ENCODE assay signal across 8 cellular contexts in the genomic region with DNA sequence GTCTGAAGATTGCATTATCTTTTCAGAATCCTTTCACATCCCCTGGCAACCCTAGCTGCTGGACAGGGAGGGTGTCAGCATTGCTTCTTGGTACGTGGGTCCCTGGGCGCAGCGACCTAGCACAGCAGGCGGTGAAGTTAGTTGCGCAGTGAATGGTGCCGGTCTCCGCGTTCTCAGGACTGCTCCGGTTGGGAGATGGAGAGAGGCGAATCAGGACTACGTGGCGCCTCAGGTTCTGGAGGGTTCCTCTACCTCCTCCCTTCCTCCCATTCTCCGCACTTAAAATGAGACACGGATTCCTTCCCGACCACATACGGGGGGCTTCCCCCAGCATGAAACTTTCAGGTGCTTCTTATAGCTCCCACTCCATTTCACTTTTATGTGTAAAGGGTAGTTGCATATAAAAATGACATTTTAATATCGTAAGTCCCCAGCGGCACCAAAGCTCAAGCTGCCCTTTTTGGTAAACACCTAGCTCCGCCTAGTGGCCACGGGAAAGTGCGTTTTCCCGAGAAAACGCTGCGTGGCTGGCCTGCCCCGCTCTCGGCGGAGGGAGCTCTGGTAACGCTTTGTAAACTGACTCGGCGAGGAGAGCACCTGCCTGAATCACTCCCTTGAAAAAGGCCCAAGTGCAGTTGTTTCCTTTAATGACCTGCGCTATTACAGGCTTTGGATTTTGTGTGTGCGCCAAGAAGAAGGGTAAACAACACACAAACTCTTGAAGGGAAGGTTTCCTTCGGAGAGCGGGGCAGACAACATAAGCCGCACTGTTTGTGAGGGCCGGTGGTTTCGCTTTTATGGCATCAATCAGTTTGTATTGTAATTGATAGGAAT. TPM values are rescaled to one million over a fixed set of nuclear protein-coding genes. Genes with fewer than 3 reads are reported as not detected.
DNase-seq lines count a peak whose midpoint lies in the region; ATAC-seq and TF ChIP-seq lines count a peak whose summit lies in the region.

No MANE protein-coding gene starts in this region.

- H3K4me1 ChIP-seq in left ventricle myocardium inferior, result peaks cover 18% of the 10 kb centered on the region

- peak; percentile 46 for ATAC-seq in GM21737 (IDR thresholded peaks at IDR 0.05; ENCODE audit: unreplicated experiment)
- ATAC-seq in T-helper 17 cell, result peak; percentile 83

- TF ChIP-seq CTCF in left ventricle myocardium inferior (IDR thresholded peaks at IDR 0.05; ENCODE audit: borderline replicate concordance) (peak; percentile 88), progenitor cell of endocrine pancreas (IDR thresholded peaks at IDR 0.05; ENCODE audit: unreplicated experiment) (peak; percentile 92), type B pancreatic cell (conservative IDR thresholded peaks at IDR 0.05) (peak; percentile 95)

- no peaks in the 10 kb centered on the region for H3K36me3 Mint-ChIP-seq in T-helper 17 cell (ENCODE audit: low read depth)
- no peaks in the 10 kb centered on the region for H3K36me3 Mint-ChIP-seq in progenitor cell of endocrine pancreas (ENCODE audit: insufficient read depth)
- H3K36me3 Mint-ChIP-seq in type B pancreatic cell, result no peaks in the 10 kb centered on the region

- intact Hi-C loops in left ventricle myocardium inferior (cut with micrococcal nuclease), result no loop called here

- H3K27ac ChIP-seq in left ventricle myocardium inferior (replicated peaks), result peak overlapping the region; percentile 13

- peak overlapping the region; percentile 63 for H3K4me3 Mint-ChIP-seq in T-helper 17 cell
- H3K4me3 Mint-ChIP-seq in progenitor cell of endocrine pancreas (ENCODE audit: low read depth), result peak overlapping the region; percentile 58
- H3K4me3 Mint-ChIP-seq in type B pancreatic cell, result peak overlapping the region; percentile 85

- H3K9me3 Mint-ChIP-seq in progenitor cell of endocrine pancreas (ENCODE audit: low read depth) (no peaks in the 10 kb centered on the region), type B pancreatic cell (no peaks in the 10 kb centered on the region)

- H3K27me3 Mint-ChIP-seq in T-helper 17 cell (peaks cover 1% of the 10 kb centered on the region), progenitor cell of endocrine pancreas (peaks cover 34% of the 10 kb centered on the region), type B pancreatic cell (peaks cover 22% of the 10 kb centered on the region)

- in situ Hi-C loops in Caki2 (cut with HindIII; ENCODE audit: low pct_unique_long_range_greater_than_20kb, low sequenced_read_pairs), result no loop called here

- peak overlapping the region; percentile 64 for H3K4me3 ChIP-seq in left ventricle myocardium inferior

- no peaks in the 10 kb centered on the region for H3K36me3 ChIP-seq in left ventricle myocardium inferior

- no peaks in the 10 kb centered on the region for H3K27me3 ChIP-seq in left ventricle myocardium inferior (ENCODE audit: low read depth)

- peaks cover 11% of the 10 kb centered on the region for H3K4me1 Mint-ChIP-seq in T-helper 17 cell
- H3K4me1 Mint-ChIP-seq in progenitor cell of endocrine pancreas (ENCODE audit: low read depth), result peaks cover 12% of the 10 kb centered on the region
- H3K4me1 Mint-ChIP-seq in type B pancreatic cell (ENCODE audit: unreplicated experiment), result peaks cover 10% of the 10 kb centered on the region

- DNase-seq in Caki2 (ENCODE audit: low read depth) (peak; percentile 87), NCI-H1048 (lab: John Stamatoyannopoulos, UW) (peak; percentile 60), T-helper 17 cell (peak; percentile 34 to 64 (median 40)), amniotic epithelial cell (ENCODE audit: low read depth) (peak; percentile 72), left ventricle myocardium inferior (peak; percentile 80), progenitor cell of endocrine pancreas (ENCODE audit: low spot score, unreplicated experiment) (peak; percentile 64), type B pancreatic cell (ENCODE audit: extremely low spot score, unreplicated experiment) (peak; percentile 84)

- H3K9me3 ChIP-seq in T-helper 17 cell (ENCODE audit: control insufficient read depth, low read length, poor library complexity, severe bottlenecking) (no peaks in the 10 kb centered on the region), left ventricle myocardium inferior (replicated peaks) (no peaks in the 10 kb centered on the region)

- H3K27ac Mint-ChIP-seq in T-helper 17 cell, result peak overlapping the region; percentile 81
- H3K27ac Mint-ChIP-seq in progenitor cell of endocrine pancreas, result peak overlapping the region; percentile 73
- H3K27ac Mint-ChIP-seq in type B pancreatic cell, result peak overlapping the region; percentile 4

RNA-seq across cellular contexts. Expression of a gene that starts 32.9 kb away (rescaled TPM):
- total RNA-seq in Caki2 (2014; rRNA removed; shearing (Covaris generic); ENCODE audit: low replicate concordance), result 48.3 and 52.0 TPM in 2 replicates
- total RNA-seq in T-helper 17 cell, result not detected
- 3.2 TPM for total RNA-seq in left ventricle myocardium inferior
- total RNA-seq in progenitor cell of endocrine pancreas, result 0.16 TPM in 1 of 2 replicates, not detected in the other
- 4.9 and 7.5 TPM in 2 replicates for total RNA-seq in type B pancreatic cell (ENCODE audit: low replicate concordance)

Comparison
In these comparisons a context has a peak if more than half of its experiments do, and no peak if none do; other contexts are left out.
1. Peak in every context shown above with its lines: DNase-seq, ATAC-seq, H3K4me3 ChIP-seq and H3K27ac ChIP-seq.
2. H3K27ac Mint-ChIP-seq: peak in every context shown above with its lines; median percentile 81 in T-helper 17 cell; 73 in progenitor cell of endocrine pancreas; 4 in type B pancreatic cell.